17 cellular contexts compared by ENCODE assay signal in the genomic region with DNA sequence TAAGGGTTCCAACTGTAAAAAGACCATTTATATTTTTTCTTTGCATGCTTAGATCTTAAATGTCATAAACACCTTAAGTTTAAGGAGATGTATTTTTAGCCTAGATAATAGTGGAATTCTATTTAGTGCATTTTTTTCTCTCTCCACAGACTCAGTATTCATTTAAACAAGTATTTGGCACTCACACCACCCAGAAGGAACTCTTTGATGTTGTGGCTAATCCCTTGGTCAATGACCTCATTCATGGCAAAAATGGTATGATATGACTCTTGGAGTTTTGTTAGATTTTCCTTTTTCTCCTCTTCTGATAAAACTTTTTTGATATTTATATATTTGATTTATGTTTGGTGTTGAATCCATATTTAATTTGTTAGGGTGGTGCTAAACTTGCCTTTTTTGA. TPM values are rescaled to one million over a fixed set of nuclear protein-coding genes. Genes with fewer than 3 reads are reported as not detected.
"Had no signal": no experiment of that assay in that cellular context is flagged by ENCODE, and none has a peak within 500 bp of the region (broad histone marks: within the 10 kb centered on the region; RNA-seq: fewer than 3 reads in every experiment).

No MANE protein-coding gene starts in this region.

- H3K36me3 ChIP-seq: gastrocnemius medialis, uterus had no signal

- H3K4me1 ChIP-seq: gastrocnemius medialis, heart left ventricle, parathyroid adenoma, uterus had no signal

- ATAC-seq: body of pancreas; gastrocnemius medialis; heart left ventricle; naive thymus-derived CD4-positive, alpha-beta T cell had no signal

- H3K4me3 ChIP-seq: body of pancreas, gastrocnemius medialis, heart left ventricle, tibial artery, uterus had no signal

- DNase-seq: activated CD4-positive, alpha-beta memory T cell treated with anti-CD3 and anti-CD28 coated beads, Interleukin-2, amount 10 ng/mL, durations not matched to agents 7 days and 5 days; activated CD4-positive, alpha-beta T cell treated with anti-CD3 and anti-CD28 coated beads for 4 hours; activated effector memory CD4-positive, alpha-beta T cell treated with Interleukin-2 at 50 U/mL for 16 hours; activated naive CD4-positive, alpha-beta T cell treated with anti-CD3 and anti-CD28 coated beads, Interleukin-2, amount 50 U/mL, for 16 hours; activated T-cell treated with anti-CD3 and anti-CD28 coated beads, Interleukin-2, amount 50 U/mL, for 24 hours; body of pancreas; cortex of kidney; effector CD8-positive, alpha-beta T cell; gastrocnemius medialis; heart left ventricle; naive thymus-derived CD4-positive, alpha-beta T cell; stimulated activated CD4-positive, alpha-beta T cell treated with anti-CD3 and anti-CD28 coated beads, Interleukin-4, amount 100 ng/mL, for 24 hours; stimulated activated naive CD4-positive, alpha-beta T cell; T-helper 2 cell; tibial artery; uterus had no signal

- H3K27ac ChIP-seq: body of pancreas, gastrocnemius medialis, heart left ventricle, parathyroid adenoma, tibial artery, uterus had no signal

- H3K9ac ChIP-seq: parathyroid adenoma had no signal

- H2AFZ ChIP-seq: parathyroid adenoma had no signal

- H3K9me3 ChIP-seq: body of pancreas, gastrocnemius medialis, heart left ventricle, tibial artery, uterus had no signal

- H3K27me3 ChIP-seq: body of pancreas, gastrocnemius medialis, heart left ventricle, tibial artery, uterus had no signal

RNA-seq across cellular contexts. Expression of a gene that starts 7.3 kb away (rescaled TPM):
- polyA plus RNA-seq: naive thymus-derived CD4-positive, alpha-beta T cell had no signal
